In genomic region chr1:8603220-8603616, GRCh38 we compare ENCODE assay signal across 11 cellular contexts.
DNase-seq lines count a peak whose midpoint lies in the region; TF ChIP-seq lines count a peak whose summit lies in the region.
"Had no signal": no experiment of that assay in that cellular context is flagged by ENCODE, and none has a peak within 500 bp of the region (broad histone marks: within the 10 kb centered on the region; RNA-seq: fewer than 3 reads in every experiment).

No MANE protein-coding gene starts in this region.

- intact Hi-C loops in activated T-helper 2 cell treated with anti-CD3 and anti-CD28 coated beads, Interferon-gamma antibody, Interleukin-2, Interleukin-4, amounts not matched to agents 10 μg/mL and 5 μg/mL and 100 μg/mL, durations not matched to agents 14 hours and 24 hours and 36 hours (cut with micrococcal nuclease), result loop anchor here (5.0 kb wide), 3 partner anchors 61 to 181 kb away; no protein-coding TSS in a partner anchor

- no peak overlapping the region for H3K27ac ChIP-seq in suprapubic skin
- H3K27ac ChIP-seq: A549, tibial artery had no signal

- TF ChIP-seq CTCF in nephron (IDR thresholded peaks at IDR 0.05; ENCODE audit: unreplicated experiment in 3 of 3), result no peak
- TF ChIP-seq CTCF in suprapubic skin (IDR thresholded peaks at IDR 0.05), result no peak

- peaks cover 15% of the 10 kb centered on the region for H3K36me3 Mint-ChIP-seq in T-helper 1 cell treated with Interleukin-12 subunit alpha and Interleukin-12 subunit beta and Interleukin-4 antibody, amounts not matched to agents 30 μg/mL and 1 μg/mL, for 36 hours (ENCODE audit: low read depth)
- H3K36me3 Mint-ChIP-seq in activated T-helper 2 cell treated with anti-CD3 and anti-CD28 coated beads, Interferon-gamma antibody, Interleukin-2, Interleukin-4, amounts not matched to agents 10 μg/mL and 5 μg/mL and 100 μg/mL, durations not matched to agents 14 hours and 24 hours and 36 hours (ENCODE audit: low read depth), result peaks cover 41% of the 10 kb centered on the region
- H3K36me3 Mint-ChIP-seq in nephron (ENCODE audit: low read depth), result peaks cover 17% of the 10 kb centered on the region

- no peaks in the 10 kb centered on the region for H3K36me3 ChIP-seq in suprapubic skin
- H3K36me3 ChIP-seq: tibial artery had no signal

- TF ChIP-seq EP300 in suprapubic skin (IDR thresholded peaks at IDR 0.05), result no peak

- no peaks in the 10 kb centered on the region for H3K27me3 ChIP-seq in suprapubic skin
- H3K27me3 ChIP-seq: tibial artery had no signal

- TF ChIP-seq POLR2A in suprapubic skin (IDR thresholded peaks at IDR 0.05), result no peak

- H3K4me3 Mint-ChIP-seq in T-helper 1 cell treated with Interleukin-12 subunit alpha and Interleukin-12 subunit beta and Interleukin-4 antibody, amounts not matched to agents 30 μg/mL and 1 μg/mL, for 36 hours, result peak overlapping the region; percentile 28
- peak overlapping the region; percentile 58 for H3K4me3 Mint-ChIP-seq in activated T-helper 2 cell treated with anti-CD3 and anti-CD28 coated beads, Interferon-gamma antibody, Interleukin-2, Interleukin-4, amounts not matched to agents 10 μg/mL and 5 μg/mL and 100 μg/mL, durations not matched to agents 14 hours and 24 hours and 36 hours (ENCODE audit: low read depth)
- no peak overlapping the region for H3K4me3 Mint-ChIP-seq in nephron

- peaks cover 34% of the 10 kb centered on the region for H3K4me1 Mint-ChIP-seq in T-helper 1 cell treated with Interleukin-12 subunit alpha and Interleukin-12 subunit beta and Interleukin-4 antibody, amounts not matched to agents 30 μg/mL and 1 μg/mL, for 36 hours (ENCODE audit: low read depth)
- peaks cover 58% of the 10 kb centered on the region for H3K4me1 Mint-ChIP-seq in activated T-helper 2 cell treated with anti-CD3 and anti-CD28 coated beads, Interferon-gamma antibody, Interleukin-2, Interleukin-4, amounts not matched to agents 10 μg/mL and 5 μg/mL and 100 μg/mL, durations not matched to agents 14 hours and 24 hours and 36 hours (ENCODE audit: low read depth)
- peaks cover 40% of the 10 kb centered on the region for H3K4me1 Mint-ChIP-seq in nephron

- no peak overlapping the region for H3K4me3 ChIP-seq in suprapubic skin
- H3K4me3 ChIP-seq: A549, tibial artery had no signal

- WGBS in suprapubic skin, result 79% methylated on average over 4 of the region's 4 CpGs

- no peaks in the 10 kb centered on the region for H3K9me3 Mint-ChIP-seq in T-helper 1 cell treated with Interleukin-12 subunit alpha and Interleukin-12 subunit beta and Interleukin-4 antibody, amounts not matched to agents 30 μg/mL and 1 μg/mL, for 36 hours
- H3K9me3 Mint-ChIP-seq in activated T-helper 2 cell treated with anti-CD3 and anti-CD28 coated beads, Interferon-gamma antibody, Interleukin-2, Interleukin-4, amounts not matched to agents 10 μg/mL and 5 μg/mL and 100 μg/mL, durations not matched to agents 14 hours and 24 hours and 36 hours, result no peaks in the 10 kb centered on the region
- no peaks in the 10 kb centered on the region for H3K9me3 Mint-ChIP-seq in nephron

- H3K27ac Mint-ChIP-seq in T-helper 1 cell treated with Interleukin-12 subunit alpha and Interleukin-12 subunit beta and Interleukin-4 antibody, amounts not matched to agents 30 μg/mL and 1 μg/mL, for 36 hours, result peak overlapping the region; percentile 58
- H3K27ac Mint-ChIP-seq in activated T-helper 2 cell treated with anti-CD3 and anti-CD28 coated beads, Interferon-gamma antibody, Interleukin-2, Interleukin-4, amounts not matched to agents 10 μg/mL and 5 μg/mL and 100 μg/mL, durations not matched to agents 14 hours and 24 hours and 36 hours, result peak overlapping the region; percentile 93
- peak overlapping the region in 2 of 3 experiments; percentile 35 to 75 for H3K27ac Mint-ChIP-seq in nephron

- no peak for DNase-seq in T-helper 1 cell
- DNase-seq in NCI-H1417 treated with DMSO at 0.1 percent for 48 hours (lab: John Stamatoyannopoulos, UW), result peak; percentile 30
- DNase-seq in activated T-helper 2 cell treated with anti-CD3 and anti-CD28 coated beads, Interferon-gamma antibody, Interleukin-2, Interleukin-4, amounts not matched to agents 10 μg/mL and 5 μg/mL and 100 μg/mL, durations not matched to agents 14 hours and 24 hours and 36 hours (ENCODE audit: low spot score), result no peak
- DNase-seq in DMS 273 (lab: John Stamatoyannopoulos, UW; ENCODE audit: unreplicated experiment), result no peak
- DNase-seq in suprapubic skin (ENCODE audit: low spot score in 2 of 2), result no peak
- no peak for DNase-seq in A172 (ENCODE audit: low spot score)
- DNase-seq: NCI-H526, tibial artery had no signal

- no peaks in the 10 kb centered on the region for H3K9me3 ChIP-seq in suprapubic skin
- H3K9me3 ChIP-seq: A549, tibial artery had no signal

- no peaks in the 10 kb centered on the region for H3K4me1 ChIP-seq in suprapubic skin

- no peaks in the 10 kb centered on the region for H3K27me3 Mint-ChIP-seq in T-helper 1 cell treated with Interleukin-12 subunit alpha and Interleukin-12 subunit beta and Interleukin-4 antibody, amounts not matched to agents 30 μg/mL and 1 μg/mL, for 36 hours (ENCODE audit: low read depth)
- H3K27me3 Mint-ChIP-seq in activated T-helper 2 cell treated with anti-CD3 and anti-CD28 coated beads, Interferon-gamma antibody, Interleukin-2, Interleukin-4, amounts not matched to agents 10 μg/mL and 5 μg/mL and 100 μg/mL, durations not matched to agents 14 hours and 24 hours and 36 hours (ENCODE audit: low read depth), result no peaks in the 10 kb centered on the region
- no peaks in the 10 kb centered on the region for H3K27me3 Mint-ChIP-seq in nephron (ENCODE audit: low read depth)

Comparison
In these comparisons a context has a peak if more than half of its experiments do, and no peak if none do; other contexts are left out.
1. H3K4me3 Mint-ChIP-seq: peak in T-helper 1 cell treated with Interleukin-12 subunit alpha and Interleukin-12 subunit beta and Interleukin-4 antibody, amounts not matched to agents 30 μg/mL and 1 μg/mL, for 36 hours (single experiment) and activated T-helper 2 cell treated with anti-CD3 and anti-CD28 coated beads, Interferon-gamma antibody, Interleukin-2, Interleukin-4, amounts not matched to agents 10 μg/mL and 5 μg/mL and 100 μg/mL, durations not matched to agents 14 hours and 24 hours and 36 hours (single experiment); none in nephron (0 of 3).
2. Peak in every context shown above with its lines, with median percentiles within 50 percentile points of each other: H3K27ac Mint-ChIP-seq.